ENCODE assay signal across 15 cellular contexts in the genomic region with DNA sequence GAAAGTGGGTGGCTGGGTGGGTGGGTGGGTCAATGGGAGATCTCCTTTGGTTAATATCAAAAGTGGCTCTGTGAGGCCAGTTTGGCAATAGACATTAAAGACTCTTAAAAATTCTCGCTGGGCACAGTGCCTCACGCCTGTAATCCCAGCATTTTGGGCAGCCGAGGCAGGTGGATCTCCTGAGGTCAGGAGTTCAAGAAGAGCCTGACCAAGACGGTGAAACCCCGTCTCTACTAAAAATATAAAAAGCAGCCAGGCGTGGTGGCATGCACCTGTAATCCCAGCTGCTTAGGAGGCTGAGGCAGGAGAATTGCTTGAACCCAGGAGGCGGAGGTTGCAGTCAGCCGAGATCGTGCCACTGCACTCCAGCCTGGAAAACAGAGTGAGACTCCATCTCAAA. TPM values are rescaled to one million over a fixed set of nuclear protein-coding genes. Genes with fewer than 3 reads are reported as not detected.
A peak's percentile ranks its signal among the peaks of the same experiment; 100 is the strongest.
DNase-seq lines count a peak whose midpoint lies in the region; ATAC-seq and TF ChIP-seq lines count a peak whose summit lies in the region.
"Not testable (repeated sequence)": the region's sequence is repeated elsewhere in the genome, so short reads cannot be mapped to it uniquely, and the experiment has no call there.
"Had no signal": no experiment of that assay in that cellular context is flagged by ENCODE, and none has a peak within 500 bp of the region (broad histone marks: within the 10 kb centered on the region; RNA-seq: fewer than 3 reads in every experiment).

No MANE protein-coding gene starts in this region.

- H3K27ac ChIP-seq in CD4-positive, alpha-beta T cell (ENCODE audit: low read depth, low read length) = not testable (repeated sequence)

- H3K9me3 Mint-ChIP-seq in CD4-positive, alpha-beta T cell; activated B cell treated with CpG ODN at 0.5 μM for 24 hours; activated naive CD8-positive, alpha-beta T cell (ENCODE audit: low read depth); effector memory CD8-positive, alpha-beta T cell; natural killer cell; stimulated activated effector memory CD8-positive, alpha-beta T cell treated with anti-CD3 and anti-CD28 coated beads, Interleukin-12 subunit alpha, Interleukin-12 subunit beta, amount 100 ng/mL, for 72 hours: not testable (repeated sequence)

- POLR2A ChIA-PET in CD4-positive, alpha-beta T cell (lab: Charles Lee) = interaction anchor here (0.6 to 3.2 kb wide), 4 partner anchors 14 to 87 kb away, joined by 3 to 27 read pairs (median 3); no protein-coding TSS in a partner anchor
- POLR2A ChIA-PET in activated B cell treated with CpG ODN at 0.5 μM for 24 hours (lab: Charles Lee) = interaction anchor here (0.6 to 1.6 kb wide), 4 partner anchors 20 to 544 kb away, joined by 4 to 15 read pairs (median 5); partner anchors contain the start of gene FBXW11

- not testable (repeated sequence) for ATAC-seq in CD4-positive, alpha-beta T cell (ENCODE audit: poor library complexity); activated B cell treated with CpG ODN at 0.5 μM for 24 hours (ENCODE audit: low read depth); effector memory CD8-positive, alpha-beta T cell (replicated peaks); natural killer cell; stimulated activated effector memory CD8-positive, alpha-beta T cell treated with anti-CD3 and anti-CD28 coated beads, Interleukin-12 subunit alpha, Interleukin-12 subunit beta, amount 100 ng/mL, for 72 hours
- ATAC-seq in HG02759 (IDR thresholded peaks at IDR 0.05; ENCODE audit: unreplicated experiment) = peak; percentile 35

- H3K4me3 Mint-ChIP-seq in CD4-positive, alpha-beta T cell; activated B cell treated with CpG ODN at 0.5 μM for 24 hours; activated naive CD8-positive, alpha-beta T cell; natural killer cell; stimulated activated effector memory CD8-positive, alpha-beta T cell treated with anti-CD3 and anti-CD28 coated beads, Interleukin-12 subunit alpha, Interleukin-12 subunit beta, amount 100 ng/mL, for 72 hours: not testable (repeated sequence)
- H3K4me3 Mint-ChIP-seq in effector memory CD8-positive, alpha-beta T cell = peak overlapping the region in 1 of 2 donors; percentile 28

- H3K27ac Mint-ChIP-seq in CD4-positive, alpha-beta T cell = peak overlapping the region; percentile 93
- peak overlapping the region; percentile 65 for H3K27ac Mint-ChIP-seq in activated B cell treated with CpG ODN at 0.5 μM for 24 hours
- H3K27ac Mint-ChIP-seq in activated naive CD8-positive, alpha-beta T cell = peak overlapping the region; percentile 96
- peak overlapping the region; percentile 90 to 92 for H3K27ac Mint-ChIP-seq in effector memory CD8-positive, alpha-beta T cell
- H3K27ac Mint-ChIP-seq in natural killer cell = peak overlapping the region; percentile 97 to 98
- H3K27ac Mint-ChIP-seq in stimulated activated effector memory CD8-positive, alpha-beta T cell treated with anti-CD3 and anti-CD28 coated beads, Interleukin-12 subunit alpha, Interleukin-12 subunit beta, amount 100 ng/mL, for 72 hours = peak overlapping the region; percentile 87

- H3K27me3 ChIP-seq in CD4-positive, alpha-beta T cell (ENCODE audit: control insufficient read depth, insufficient read depth, low read length) = not testable (repeated sequence)

- H3K27me3 Mint-ChIP-seq in CD4-positive, alpha-beta T cell; activated B cell treated with CpG ODN at 0.5 μM for 24 hours; activated naive CD8-positive, alpha-beta T cell; effector memory CD8-positive, alpha-beta T cell; natural killer cell (ENCODE audit: low read depth in 2 of 2): not testable (repeated sequence)

- intact Hi-C loops in CD4-positive, alpha-beta T cell (cut with DNase I, micrococcal nuclease); activated B cell treated with CpG ODN at 0.5 μM for 24 hours (cut with micrococcal nuclease); natural killer cell (cut with micrococcal nuclease): not testable (repeated sequence)

- not testable (repeated sequence) for H3K9me3 ChIP-seq in CD4-positive, alpha-beta T cell (ENCODE audit: control insufficient read depth, low read length)

- TF ChIP-seq CTCF in CD4-positive, alpha-beta T cell (IDR thresholded peaks at IDR 0.05); activated B cell treated with CpG ODN at 0.5 μM for 24 hours (IDR thresholded peaks at IDR 0.05); natural killer cell (IDR thresholded peaks at IDR 0.05): not testable (repeated sequence)

- CTCF ChIA-PET in CD4-positive, alpha-beta T cell (lab: Charles Lee) = interaction anchor here (1.4 kb wide), 1 partner anchor 18 kb away, joined by 4 read pairs; no protein-coding TSS in a partner anchor
- CTCF ChIA-PET in activated B cell treated with CpG ODN at 0.5 μM for 24 hours (lab: Charles Lee) = interaction anchor here (0.6 kb wide), 1 partner anchor 32 kb away, joined by 3 read pairs; no protein-coding TSS in a partner anchor

- peaks cover 82% of the 10 kb centered on the region for H3K36me3 Mint-ChIP-seq in CD4-positive, alpha-beta T cell (ENCODE audit: low read depth)
- H3K36me3 Mint-ChIP-seq in activated B cell treated with CpG ODN at 0.5 μM for 24 hours (ENCODE audit: low read depth) = peaks cover 67% of the 10 kb centered on the region
- peaks cover 13% of the 10 kb centered on the region for H3K36me3 Mint-ChIP-seq in activated naive CD8-positive, alpha-beta T cell
- peaks cover 77% of the 10 kb centered on the region for H3K36me3 Mint-ChIP-seq in effector memory CD8-positive, alpha-beta T cell (ENCODE audit: insufficient read depth)
- H3K36me3 Mint-ChIP-seq in natural killer cell = not testable (repeated sequence)
- H3K36me3 Mint-ChIP-seq in stimulated activated effector memory CD8-positive, alpha-beta T cell treated with anti-CD3 and anti-CD28 coated beads, Interleukin-12 subunit alpha, Interleukin-12 subunit beta, amount 100 ng/mL, for 72 hours = peaks cover 89% of the 10 kb centered on the region

- DNase-seq in CD4-positive, alpha-beta T cell; activated B cell treated with CpG ODN at 0.5 μM for 24 hours; effector memory CD8-positive, alpha-beta T cell; natural killer cell; stimulated activated effector memory CD8-positive, alpha-beta T cell treated with anti-CD3 and anti-CD28 coated beads, Interleukin-12 subunit alpha, Interleukin-12 subunit beta, amount 100 ng/mL, for 72 hours (ENCODE audit: low spot score in 2 of 2): not testable (repeated sequence)

- peaks cover 79% of the 10 kb centered on the region for H3K4me1 Mint-ChIP-seq in CD4-positive, alpha-beta T cell (ENCODE audit: low read depth)
- H3K4me1 Mint-ChIP-seq in activated B cell treated with CpG ODN at 0.5 μM for 24 hours (peaks cover 87% of the 10 kb centered on the region), natural killer cell (peaks cover 76 to 86% of the 10 kb centered on the region in 2 donors)
- H3K4me1 Mint-ChIP-seq in activated naive CD8-positive, alpha-beta T cell (ENCODE audit: low read depth) = peaks cover 72% of the 10 kb centered on the region
- peaks cover 68 to 76% of the 10 kb centered on the region in 2 donors for H3K4me1 Mint-ChIP-seq in effector memory CD8-positive, alpha-beta T cell (ENCODE audit: low read depth in 2 of 2)
- H3K4me1 Mint-ChIP-seq in stimulated activated effector memory CD8-positive, alpha-beta T cell treated with anti-CD3 and anti-CD28 coated beads, Interleukin-12 subunit alpha, Interleukin-12 subunit beta, amount 100 ng/mL, for 72 hours = peaks cover 79% of the 10 kb centered on the region

RNA-seq across cellular contexts. Expression of gene STK10, which starts 32.9 kb away (rescaled TPM):
- total RNA-seq in CD4-positive, alpha-beta T cell = 100 to 1,000 TPM; 211 to 229 TPM
- total RNA-seq in activated B cell treated with CpG ODN at 0.5 μM for 24 hours = 233 and 276 TPM in 2 replicates
- 100 to 1,000 TPM; 705 to 879 (median 783) TPM for total RNA-seq in natural killer cell

RNA-seq across cellular contexts. Expression of gene EFCAB9, which starts 38.9 kb away (rescaled TPM):
- total RNA-seq in CD4-positive, alpha-beta T cell = not detected
- not detected in 2 replicates for total RNA-seq in activated B cell treated with CpG ODN at 0.5 μM for 24 hours
- total RNA-seq in natural killer cell = not detected
- total RNA-seq: A673; Caco-2; CD4-positive, alpha-beta memory T cell; H4; IMR-90; PC-3; Right ventricle myocardium inferior; SJCRH30 had no signal
